Comparison of ENCODE assay signal across 18 cellular contexts in genomic region chr12:73659802-73660201, GRCh38.
A peak's percentile ranks its signal among the peaks of the same experiment; 100 is the strongest.
DNase-seq lines count a peak whose midpoint lies in the region; ATAC-seq, FAIRE-seq and TF ChIP-seq lines count a peak whose summit lies in the region.
"Had no signal": no experiment of that assay in that cellular context is flagged by ENCODE, and none has a peak within 500 bp of the region (broad histone marks: within the 10 kb centered on the region; RNA-seq: fewer than 3 reads in every experiment).

No MANE protein-coding gene starts in this region.

- TF ChIP-seq EP300 in HepG2 (IDR thresholded peaks at IDR 0.05; ENCODE audit: low read depth in 2 of 2, low read length in 2 of 2) (no peak), HepG2 (CRISPR knock-in tag; IDR thresholded peaks at IDR 0.05; ENCODE audit: borderline replicate concordance) (no peak), H1 (IDR thresholded peaks at IDR 0.05; ENCODE audit: borderline replicate concordance in 1 of 2, low read depth in 2 of 2, low read length in 2 of 2) (no peak)

- H3K9me3 ChIP-seq in HepG2 (ENCODE audit: low read length) (peaks cover 77% of the 10 kb centered on the region), right lobe of liver (no peaks in the 10 kb centered on the region), H1 (ENCODE audit: insufficient read depth in 2 of 2, low read depth in 1 of 2, low read length in 1 of 2) (no peaks in the 10 kb centered on the region), BE2C (no peaks in the 10 kb centered on the region)
- H3K9me3 ChIP-seq: Caco-2 had no signal

- no peaks in the 10 kb centered on the region for H3K4me1 ChIP-seq in HepG2 (ENCODE audit: insufficient read depth, low read length)
- H3K4me1 ChIP-seq in right lobe of liver, result no peaks in the 10 kb centered on the region
- no peaks in the 10 kb centered on the region for H3K4me1 ChIP-seq in H1 (replicated peaks in 1 of 4; ENCODE audit: control insufficient read depth in 3 of 4, insufficient read depth in 4 of 4, low read length in 3 of 4)
- no peaks in the 10 kb centered on the region for H3K4me1 ChIP-seq in BE2C
- H3K4me1 ChIP-seq: Caco-2 had no signal

- no peak overlapping the region for H2BK5ac ChIP-seq in H1 (ENCODE audit: low read depth, low read length)

- H3K4me1 Mint-ChIP-seq in activated CD4-positive, alpha-beta memory T cell treated with anti-CD3 and anti-CD28 coated beads for 36 hours (ENCODE audit: low read depth), result no peaks in the 10 kb centered on the region
- peaks cover 9% of the 10 kb centered on the region for H3K4me1 Mint-ChIP-seq in type B pancreatic cell (ENCODE audit: unreplicated experiment)

- H2AK5ac ChIP-seq in H1 (ENCODE audit: low read depth, low read length), result no peak overlapping the region

- H3K36me3 ChIP-seq in HepG2 (replicated peaks in 1 of 2; ENCODE audit: control insufficient read depth in 1 of 2, insufficient read depth in 2 of 2, low read length in 2 of 2) (no peaks in the 10 kb centered on the region), right lobe of liver (no peaks in the 10 kb centered on the region), H1 (ENCODE audit: control insufficient read depth in 2 of 4, insufficient read depth in 4 of 4, low read length in 3 of 4) (no peaks in the 10 kb centered on the region), BE2C (no peaks in the 10 kb centered on the region)

- FAIRE-seq in HepG2 (lab: Jason Lieb, UNC) (no peak), H1 (lab: Jason Lieb, UNC) (no peak)
- FAIRE-seq: D721Med, G401.6, GM12891, H54 had no signal

- CTCF ChIA-PET in HepG2 (lab: Yijun Ruan, JAX; ENCODE audit: low intra/inter-chr PET ratio, low total read pairs) (no interaction called here), H1 (lab: Charles Lee; ENCODE audit: partially characterized antibody) (no interaction called here)
- CTCF ChIA-PET in activated CD4-positive, alpha-beta memory T cell treated with anti-CD3 and anti-CD28 coated beads for 36 hours (lab: Charles Lee), result no interaction called here

- TF ChIP-seq RAD21 in HepG2 (CRISPR knock-in tag; IDR thresholded peaks at IDR 0.05), result no peak
- no peak for TF ChIP-seq RAD21 in H1 (IDR thresholded peaks at IDR 0.05 in 1 of 2, conservative IDR thresholded peaks at IDR 0.05 in 1 of 2; ENCODE audit: low read depth in 2 of 2, low read length in 2 of 2)

- no peak overlapping the region for H3K9ac ChIP-seq in HepG2 (ENCODE audit: insufficient read depth, low read depth, low read length)
- H3K9ac ChIP-seq in H1 (replicated peaks in 1 of 4; ENCODE audit: extremely low read depth in 1 of 4, low read depth in 3 of 4, low read length in 3 of 4), result no peak overlapping the region
- H3K9ac ChIP-seq: GM23248 had no signal

- H3K23me2 ChIP-seq in H1 (ENCODE audit: low read depth, low read length), result no peaks in the 10 kb centered on the region

- H3K27ac Mint-ChIP-seq in activated CD4-positive, alpha-beta memory T cell treated with anti-CD3 and anti-CD28 coated beads for 36 hours, result no peak overlapping the region
- no peak overlapping the region for H3K27ac Mint-ChIP-seq in type B pancreatic cell
- H3K27ac Mint-ChIP-seq: CD4-positive, alpha-beta T cell had no signal

- intact Hi-C loops in HepG2 (cut with micrococcal nuclease; ENCODE audit: unreplicated experiment) (no loop called here), right lobe of liver (cut with DNase I) (no loop called here)
- intact Hi-C loops in activated CD4-positive, alpha-beta memory T cell treated with anti-CD3 and anti-CD28 coated beads for 36 hours (cut with micrococcal nuclease), result no loop called here

- H3K18ac ChIP-seq in H1 (ENCODE audit: extremely low read depth, low read length), result no peak overlapping the region

- TF ChIP-seq CTCF in HepG2 (CRISPR knock-in tag; IDR thresholded peaks at IDR 0.05) (no peak), right lobe of liver (IDR thresholded peaks at IDR 0.05) (no peak), H1 (IDR thresholded peaks at IDR 0.05; ENCODE audit: control extremely low read depth in 1 of 3, insufficient read depth in 1 of 3, low read depth in 1 of 3, low read length in 3 of 3) (no peak), BE2C (IDR thresholded peaks at IDR 0.05; ENCODE audit: low read depth, low read length) (no peak), type B pancreatic cell (conservative IDR thresholded peaks at IDR 0.05) (no peak)

- in situ Hi-C loops in HepG2 (cut with HindIII; ENCODE audit: extremely low pct_ligation_motif_present, low pct_unique_long_range_greater_than_20kb), result no loop called here

- TF ChIP-seq POLR2A in HepG2 (IDR thresholded peaks at IDR 0.05; ENCODE audit: insufficient read depth in 1 of 2, low read depth in 2 of 2, low read length in 2 of 2), result no peak
- no peak for TF ChIP-seq POLR2A in right lobe of liver (IDR thresholded peaks at IDR 0.05)
- TF ChIP-seq POLR2A in H1 (IDR thresholded peaks at IDR 0.05; ENCODE audit: control extremely low read depth in 1 of 2, low read depth in 2 of 2, low read length in 2 of 2), result no peak

- 3% methylated on average over 1 of the region's 1 CpG for WGBS in HepG2 (ENCODE audit: low lambda C conversion rate)
- WGBS in right lobe of liver (ENCODE audit: insufficient coverage, low coverage, low lambda C conversion rate, missing lambda C conversion rate), result 76% methylated on average over 1 of the region's 1 CpG
- 95% methylated on average over 1 of the region's 1 CpG; no CpG with 5 or more reads in 1 of the 2 experiments for WGBS in H1 (ENCODE audit: extremely low coverage in 1 of 2, insufficient coverage in 1 of 2, insufficient read length in 1 of 2, insufficient replicate concordance in 2 of 2, low coverage in 1 of 2, low lambda C conversion rate in 2 of 2, missing lambda C conversion rate in 1 of 2), 2 experiments

- no peak overlapping the region for H2AFZ ChIP-seq in HepG2 (ENCODE audit: low read length)
- H2AFZ ChIP-seq in H1 (ENCODE audit: low read length), result no peak overlapping the region
- H2AFZ ChIP-seq: GM23248 had no signal

- no peaks in the 10 kb centered on the region for H3K27me3 Mint-ChIP-seq in activated CD4-positive, alpha-beta memory T cell treated with anti-CD3 and anti-CD28 coated beads for 36 hours
- H3K27me3 Mint-ChIP-seq in type B pancreatic cell, result no peaks in the 10 kb centered on the region
- H3K27me3 Mint-ChIP-seq: CD4-positive, alpha-beta T cell had no signal

- POLR2A ChIA-PET in HepG2 (lab: Yijun Ruan, JAX) (no interaction called here), H1 (lab: Charles Lee; ENCODE audit: partially characterized antibody) (no interaction called here)
- POLR2A ChIA-PET in activated CD4-positive, alpha-beta memory T cell treated with anti-CD3 and anti-CD28 coated beads for 36 hours (lab: Charles Lee), result no interaction called here

- no TSS peak for BruUV-seq in HepG2 (replicated peaks; lab: Mats Ljungman, UMichigan)

- no peak overlapping the region for H2BK15ac ChIP-seq in H1 (ENCODE audit: low read length)

- H4K20me1 ChIP-seq in HepG2 (ENCODE audit: insufficient read depth, low read length), result no peaks in the 10 kb centered on the region
- H4K20me1 ChIP-seq in H1 (replicated peaks in 1 of 2; ENCODE audit: control insufficient read depth in 1 of 2, insufficient read depth in 2 of 2, low read length in 2 of 2), result no peaks in the 10 kb centered on the region

- DNase-seq in HepG2 (ENCODE audit: low spot score) (no peak), right lobe of liver (no peak), H1 (ENCODE audit: low read depth in 1 of 2, low spot score in 2 of 2) (no peak), kidney tubule cell (ENCODE audit: low spot score) (peak; percentile 21), BE2C (no peak), Ammon's horn (ENCODE audit: low spot score) (no peak), type B pancreatic cell (ENCODE audit: extremely low spot score, unreplicated experiment) (no peak)
- DNase-seq in activated CD4-positive, alpha-beta memory T cell treated with anti-CD3 and anti-CD28 coated beads for 36 hours, result no peak
- DNase-seq: 8988T; Caco-2; CD4-positive, alpha-beta T cell; GM23248; HCEC 1CT had no signal

- H3K23ac ChIP-seq in H1 (ENCODE audit: insufficient read length), result no peak overlapping the region

- no peaks in the 10 kb centered on the region for H3K79me2 ChIP-seq in HepG2 (ENCODE audit: insufficient read depth, low read length)
- H3K79me2 ChIP-seq in H1 (ENCODE audit: control insufficient read depth in 1 of 2, insufficient read depth in 2 of 2, low read length in 2 of 2), result no peaks in the 10 kb centered on the region

- no peak overlapping the region for H3K27ac ChIP-seq in HepG2 (ENCODE audit: extremely low read length, insufficient read depth, low read length)
- no peak overlapping the region for H3K27ac ChIP-seq in right lobe of liver
- H3K27ac ChIP-seq in H1 (ENCODE audit: low read depth, low read length), result no peak overlapping the region
- H3K27ac ChIP-seq: C4-2B, GM23248 had no signal

- no peak overlapping the region for H4K8ac ChIP-seq in H1 (ENCODE audit: extremely low read depth, insufficient read depth, low read length)

- H3K4me3 ChIP-seq in HepG2 (replicated peaks in 1 of 3; ENCODE audit: insufficient read depth in 1 of 3, low read depth in 2 of 3, low read length in 3 of 3), result no peak overlapping the region
- no peak overlapping the region for H3K4me3 ChIP-seq in right lobe of liver
- no peak overlapping the region for H3K4me3 ChIP-seq in H1 (ENCODE audit: extremely low read depth in 1 of 4, insufficient read depth in 2 of 4, low read depth in 3 of 4, low read length in 4 of 4)
- no peak overlapping the region for H3K4me3 ChIP-seq in BE2C (ENCODE audit: low read depth, low read length)
- H3K4me3 ChIP-seq: GM23248 had no signal

- H2BK20ac ChIP-seq in H1 (ENCODE audit: low read length), result no peak overlapping the region

- no peak overlapping the region for H4K5ac ChIP-seq in H1 (ENCODE audit: insufficient read length, low read depth, low read length)

- no peak overlapping the region for H3K14ac ChIP-seq in H1 (ENCODE audit: insufficient read length)

- H3K4ac ChIP-seq in H1 (replicated peaks; ENCODE audit: insufficient read length, low read depth, low read length), result no peak overlapping the region

- no peak overlapping the region for H3K56ac ChIP-seq in H1 (replicated peaks; ENCODE audit: insufficient read length, low read depth, low read length)

- no peak overlapping the region for H2BK120ac ChIP-seq in H1 (replicated peaks; ENCODE audit: low read depth, low read length)

- no peak overlapping the region for H2BK12ac ChIP-seq in H1 (ENCODE audit: low read depth, low read length)

- no peak overlapping the region for H4K91ac ChIP-seq in H1 (replicated peaks; ENCODE audit: insufficient read length, low read length)

- no peak overlapping the region for H3K4me2 ChIP-seq in HepG2 (ENCODE audit: low read depth, low read length)
- H3K4me2 ChIP-seq in H1 (ENCODE audit: insufficient read depth in 1 of 2, low read depth in 2 of 2, low read length in 2 of 2), result no peak overlapping the region

- H3K79me1 ChIP-seq in H1 (ENCODE audit: low read depth, low read length), result no peaks in the 10 kb centered on the region

- no peaks in the 10 kb centered on the region for H3K9me3 Mint-ChIP-seq in activated CD4-positive, alpha-beta memory T cell treated with anti-CD3 and anti-CD28 coated beads for 36 hours
- peaks cover 10% of the 10 kb centered on the region for H3K9me3 Mint-ChIP-seq in type B pancreatic cell
- H3K9me3 Mint-ChIP-seq: CD4-positive, alpha-beta T cell had no signal

- H3K27me3 ChIP-seq in HepG2 (ENCODE audit: control insufficient read depth in 1 of 2, insufficient read depth in 2 of 2, low read length in 2 of 2), result no peaks in the 10 kb centered on the region
- no peaks in the 10 kb centered on the region for H3K27me3 ChIP-seq in right lobe of liver
- no peaks in the 10 kb centered on the region for H3K27me3 ChIP-seq in H1 (replicated peaks in 1 of 4; ENCODE audit: control insufficient read depth in 3 of 4, extremely low read depth in 1 of 4, insufficient read depth in 3 of 4, low read length in 3 of 4)
- no peaks in the 10 kb centered on the region for H3K27me3 ChIP-seq in BE2C

- no peaks in the 10 kb centered on the region for H3K36me3 Mint-ChIP-seq in activated CD4-positive, alpha-beta memory T cell treated with anti-CD3 and anti-CD28 coated beads for 36 hours
- H3K36me3 Mint-ChIP-seq in type B pancreatic cell, result peaks cover 4% of the 10 kb centered on the region

- ATAC-seq in HepG2 (no peak), right lobe of liver (no peak)

- no peak overlapping the region for H3K4me3 Mint-ChIP-seq in activated CD4-positive, alpha-beta memory T cell treated with anti-CD3 and anti-CD28 coated beads for 36 hours
- no peak overlapping the region for H3K4me3 Mint-ChIP-seq in type B pancreatic cell
- H3K4me3 Mint-ChIP-seq: CD4-positive, alpha-beta T cell had no signal

Comparison
In these comparisons a context has a peak if more than half of its experiments do, and no peak if none do; other contexts are left out.
1. Of the 41 proteins assayed by ChIP-seq in both HepG2 and H1: peak only in HepG2: none; only in H1: none; in both: MAFK; in neither: 40.